In genomic region chr2:205403244-205403845, GRCh38 we compare ENCODE assay signal across 1 cellular context.
TF ChIP-seq lines count a peak whose summit lies in the region.

No MANE protein-coding gene starts in this region.

TF ChIP-seq in HepG2, 621 proteins besides CTCF, POLR2A, EP300 and RAD21 (continued from another document):
- TF ChIP-seq, protein P1, sequence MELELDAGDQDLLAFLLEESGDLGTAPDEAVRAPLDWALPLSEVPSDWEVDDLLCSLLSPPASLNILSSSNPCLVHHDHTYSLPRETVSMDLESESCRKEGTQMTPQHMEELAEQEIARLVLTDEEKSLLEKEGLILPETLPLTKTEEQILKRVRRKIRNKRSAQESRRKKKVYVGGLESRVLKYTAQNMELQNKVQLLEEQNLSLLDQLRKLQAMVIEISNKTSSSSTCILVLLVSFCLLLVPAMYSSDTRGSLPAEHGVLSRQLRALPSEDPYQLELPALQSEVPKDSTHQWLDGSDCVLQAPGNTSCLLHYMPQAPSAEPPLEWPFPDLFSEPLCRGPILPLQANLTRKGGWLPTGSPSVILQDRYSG (CRISPR knock-in tag; IDR thresholded peaks at IDR 0.05), result no peak
TF ChIP-seq in HepG2: peak in this region for 0.
